ENCODE assay signal across 18 cellular contexts in genomic region chr11:9875862-9876261, GRCh38.
"Had no signal": no experiment of that assay in that cellular context is flagged by ENCODE, and none has a peak within 500 bp of the region (broad histone marks: within the 10 kb centered on the region; RNA-seq: fewer than 3 reads in every experiment).

No MANE protein-coding gene starts in this region.

- H3K27me3 Mint-ChIP-seq: activated CD4-positive, alpha-beta T cell treated with anti-CD3 and anti-CD28 coated beads, Interleukin-2, amount 10 ng/mL, durations not matched to agents 24 days and 14 days; activated T-cell treated with anti-CD3 and anti-CD28 coated beads, Interleukin-2, amount 50 U/mL, for 24 hours; central memory CD8-positive, alpha-beta T cell; memory B cell; naive thymus-derived CD4-positive, alpha-beta T cell had no signal

- H3K4me3 Mint-ChIP-seq: activated CD4-positive, alpha-beta T cell treated with anti-CD3 and anti-CD28 coated beads, Interleukin-2, amount 10 ng/mL, durations not matched to agents 24 days and 14 days; activated CD8-positive, alpha-beta T cell treated with anti-CD3 and anti-CD28 coated beads, Interleukin-2, amount 10 ng/mL, durations not matched to agents 7 days and 5 days; activated T-cell treated with anti-CD3 and anti-CD28 coated beads, Interleukin-2, amount 50 U/mL, for 24 hours; central memory CD8-positive, alpha-beta T cell; memory B cell; naive thymus-derived CD4-positive, alpha-beta T cell had no signal

- H3K27ac ChIP-seq: ascending aorta, esophagus squamous epithelium, left ventricle myocardium inferior, parathyroid adenoma, spleen had no signal

- H3K9me3 Mint-ChIP-seq: activated T-helper 2 cell treated with anti-CD3 and anti-CD28 coated beads, Interferon-gamma antibody, Interleukin-2, Interleukin-4, amounts not matched to agents 10 μg/mL and 5 μg/mL and 100 μg/mL, durations not matched to agents 14 hours and 24 hours and 36 hours; central memory CD8-positive, alpha-beta T cell had no signal

- H3K36me3 ChIP-seq: ascending aorta had no signal

- H3K27ac Mint-ChIP-seq: activated CD4-positive, alpha-beta T cell treated with anti-CD3 and anti-CD28 coated beads, Interleukin-2, amount 10 ng/mL, durations not matched to agents 24 days and 14 days; activated CD8-positive, alpha-beta T cell treated with anti-CD3 and anti-CD28 coated beads, Interleukin-2, amount 10 ng/mL, durations not matched to agents 7 days and 5 days; activated T-cell treated with anti-CD3 and anti-CD28 coated beads, Interleukin-2, amount 50 U/mL, for 24 hours; activated T-helper 2 cell treated with anti-CD3 and anti-CD28 coated beads, Interferon-gamma antibody, Interleukin-2, Interleukin-4, amounts not matched to agents 10 μg/mL and 5 μg/mL and 100 μg/mL, durations not matched to agents 14 hours and 24 hours and 36 hours had no signal

- DNase-seq: activated CD4-positive, alpha-beta T cell treated with anti-CD3 and anti-CD28 coated beads, Interleukin-2, amount 10 ng/mL, durations not matched to agents 24 days and 14 days; activated CD8-positive, alpha-beta T cell treated with anti-CD3 and anti-CD28 coated beads, Interleukin-2, amount 10 ng/mL, durations not matched to agents 7 days and 5 days; activated naive CD4-positive, alpha-beta T cell treated with Interleukin-2 at 50 U/mL for 16 hours; activated T-cell treated with anti-CD3 and anti-CD28 coated beads, Interleukin-2, amount 50 U/mL, for 24 hours; cortex of kidney; effector CD8-positive, alpha-beta T cell; esophagus squamous epithelium; left ventricle myocardium inferior; naive thymus-derived CD4-positive, alpha-beta T cell; spleen; stimulated activated naive CD4-positive, alpha-beta T cell; T-helper 1 cell; T1000 had no signal

- H2AFZ ChIP-seq: parathyroid adenoma had no signal

- H3K4me1 Mint-ChIP-seq: activated CD4-positive, alpha-beta T cell treated with anti-CD3 and anti-CD28 coated beads, Interleukin-2, amount 10 ng/mL, durations not matched to agents 24 days and 14 days; central memory CD8-positive, alpha-beta T cell had no signal

- H3K79me2 ChIP-seq: parathyroid adenoma had no signal

- H3K27me3 ChIP-seq: ascending aorta, esophagus squamous epithelium, spleen had no signal

- H3K9me3 ChIP-seq: esophagus squamous epithelium had no signal

- H3K4me1 ChIP-seq: ascending aorta, esophagus squamous epithelium, left ventricle myocardium inferior, parathyroid adenoma, spleen had no signal

- H3K4me3 ChIP-seq: ascending aorta, esophagus squamous epithelium, left ventricle myocardium inferior, spleen had no signal
